ENCODE assay signal across 20 cellular contexts in the genomic region with DNA sequence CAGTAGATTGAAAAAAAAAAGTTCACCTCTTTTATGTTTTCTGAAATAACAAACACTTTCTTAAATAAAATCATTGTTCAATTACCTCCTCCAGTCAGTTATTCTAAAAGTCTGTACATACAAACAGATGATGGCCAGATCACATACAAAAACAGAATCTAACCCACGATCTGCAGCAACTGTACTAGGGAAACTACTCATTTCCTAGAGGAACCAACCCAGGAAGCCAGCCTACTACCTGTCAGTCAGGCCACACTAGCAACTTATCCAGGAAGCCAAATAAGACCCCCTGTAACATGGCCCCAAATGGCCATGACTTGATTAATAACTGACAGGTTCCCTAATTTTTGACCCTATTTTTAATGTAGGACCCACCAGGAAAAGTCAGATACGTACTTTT.
DNase-seq lines count a peak whose midpoint lies in the region; ATAC-seq and TF ChIP-seq lines count a peak whose summit lies in the region.
"Had no signal": no experiment of that assay in that cellular context is flagged by ENCODE, and none has a peak within 500 bp of the region (broad histone marks: within the 10 kb centered on the region; RNA-seq: fewer than 3 reads in every experiment).

No MANE protein-coding gene starts in this region.

- H3K36me3 Mint-ChIP-seq in activated T-helper 2 cell treated with anti-CD3 and anti-CD28 coated beads, Interferon-gamma antibody, Interleukin-2, Interleukin-4, amounts not matched to agents 10 μg/mL and 5 μg/mL and 100 μg/mL, durations not matched to agents 14 hours and 24 hours and 36 hours (ENCODE audit: low read depth) = no peaks in the 10 kb centered on the region
- H3K36me3 Mint-ChIP-seq: CD4-positive, CD25-positive, alpha-beta regulatory T cell; CD8-positive, alpha-beta T cell had no signal

- 0 out of 2 replicates have a peak overlapping the region, but pooled peaks have one; percentile 9 for H3K27ac ChIP-seq in PC-3 (ENCODE audit: low read length)
- no peak overlapping the region for H3K27ac ChIP-seq in spleen
- H3K27ac ChIP-seq: A549 had no signal

- no peaks in the 10 kb centered on the region for H3K27me3 Mint-ChIP-seq in activated T-helper 2 cell treated with anti-CD3 and anti-CD28 coated beads, Interferon-gamma antibody, Interleukin-2, Interleukin-4, amounts not matched to agents 10 μg/mL and 5 μg/mL and 100 μg/mL, durations not matched to agents 14 hours and 24 hours and 36 hours (ENCODE audit: low read depth)
- H3K27me3 Mint-ChIP-seq: CD4-positive, CD25-positive, alpha-beta regulatory T cell had no signal

- H3K27me3 ChIP-seq in PC-3 (ENCODE audit: low read length) (no peaks in the 10 kb centered on the region), spleen (replicated peaks in 1 of 7) (no peaks in the 10 kb centered on the region)

- CTCF ChIA-PET in PC-3 (lab: Charles Lee) = no interaction called here

- no peaks in the 10 kb centered on the region for H4K20me1 ChIP-seq in PC-3 (ENCODE audit: low read length)

- no peak overlapping the region for H2AFZ ChIP-seq in PC-3 (ENCODE audit: low read length)
- H2AFZ ChIP-seq: GM23338 had no signal

- H3K36me3 ChIP-seq in PC-3 (ENCODE audit: low read depth, low read length) (no peaks in the 10 kb centered on the region), spleen (no peaks in the 10 kb centered on the region)

- DNase-seq in GDM1 (lab: John Stamatoyannopoulos, UW) (peak; percentile 21), PC-3 (no peak), dermis blood vessel endothelial cell (peak; percentile 61), AG20443 (ENCODE audit: low spot score) (no peak), spleen (no peak), NCI-H345 (lab: John Stamatoyannopoulos, UW) (no peak)
- DNase-seq in activated T-helper 2 cell treated with anti-CD3 and anti-CD28 coated beads, Interferon-gamma antibody, Interleukin-2, Interleukin-4, amounts not matched to agents 10 μg/mL and 5 μg/mL and 100 μg/mL, durations not matched to agents 14 hours and 24 hours and 36 hours (ENCODE audit: low spot score) = no peak
- DNase-seq: 8988T; ACHN; C1 segment of cervical spinal cord; CD4-positive, CD25-positive, alpha-beta regulatory T cell; CD8-positive, alpha-beta T cell; DMS 273 treated with DMSO at 0.1 percent for 48 hours; DMS79; EL; GF-D8; H9 had no signal

- H3K9ac ChIP-seq in PC-3 (ENCODE audit: low read length) = no peak overlapping the region

- peaks cover 16% of the 10 kb centered on the region for H3K4me1 ChIP-seq in PC-3 (ENCODE audit: insufficient read depth, low read length)
- no peaks in the 10 kb centered on the region for H3K4me1 ChIP-seq in spleen
- H3K4me1 ChIP-seq: A549 had no signal

- TF ChIP-seq CTCF in PC-3 (conservative IDR thresholded peaks at IDR 0.05; ENCODE audit: low read depth, low read length) (no peak), spleen (IDR thresholded peaks at IDR 0.05 in 8 of 11, conservative IDR thresholded peaks at IDR 0.05 in 3 of 11) (no peak)

- H3K27ac Mint-ChIP-seq in activated T-helper 2 cell treated with anti-CD3 and anti-CD28 coated beads, Interferon-gamma antibody, Interleukin-2, Interleukin-4, amounts not matched to agents 10 μg/mL and 5 μg/mL and 100 μg/mL, durations not matched to agents 14 hours and 24 hours and 36 hours = no peak overlapping the region
- H3K27ac Mint-ChIP-seq: CD4-positive, CD25-positive, alpha-beta regulatory T cell; CD8-positive, alpha-beta T cell; GM23338 had no signal

- intact Hi-C loops in PC-3 (cut with micrococcal nuclease) (no loop called here), spleen (cut with DNase I; ENCODE audit: low total_unique reads) (no loop called here)
- intact Hi-C loops in activated T-helper 2 cell treated with anti-CD3 and anti-CD28 coated beads, Interferon-gamma antibody, Interleukin-2, Interleukin-4, amounts not matched to agents 10 μg/mL and 5 μg/mL and 100 μg/mL, durations not matched to agents 14 hours and 24 hours and 36 hours (cut with micrococcal nuclease) = no loop called here

- H3K4me3 ChIP-seq in PC-3 (ENCODE audit: low read length) = no peak overlapping the region
- no peak overlapping the region for H3K4me3 ChIP-seq in spleen
- H3K4me3 ChIP-seq: A549, GM23338 had no signal

- BruUV-seq in PC-3 (replicated peaks; lab: Mats Ljungman, UMichigan) = no TSS peak

- H3K9me3 ChIP-seq in PC-3 (ENCODE audit: low read length) = no peaks in the 10 kb centered on the region
- no peaks in the 10 kb centered on the region for H3K9me3 ChIP-seq in spleen
- H3K9me3 ChIP-seq: A549 had no signal

- no peaks in the 10 kb centered on the region for H3K9me2 ChIP-seq in PC-3 (replicated peaks; ENCODE audit: low read length)

- no peaks in the 10 kb centered on the region for H3K79me2 ChIP-seq in PC-3 (ENCODE audit: low read length)

- H3K4me1 Mint-ChIP-seq in activated T-helper 2 cell treated with anti-CD3 and anti-CD28 coated beads, Interferon-gamma antibody, Interleukin-2, Interleukin-4, amounts not matched to agents 10 μg/mL and 5 μg/mL and 100 μg/mL, durations not matched to agents 14 hours and 24 hours and 36 hours (ENCODE audit: low read depth) = no peaks in the 10 kb centered on the region
- H3K4me1 Mint-ChIP-seq: CD4-positive, CD25-positive, alpha-beta regulatory T cell; GM23338; H9 had no signal

- no peak for ATAC-seq in PC-3
- ATAC-seq: A549; CD8-positive, alpha-beta T cell; GM23338; HCT116 had no signal

- H3K9me3 Mint-ChIP-seq in activated T-helper 2 cell treated with anti-CD3 and anti-CD28 coated beads, Interferon-gamma antibody, Interleukin-2, Interleukin-4, amounts not matched to agents 10 μg/mL and 5 μg/mL and 100 μg/mL, durations not matched to agents 14 hours and 24 hours and 36 hours = no peaks in the 10 kb centered on the region
- H3K9me3 Mint-ChIP-seq: CD8-positive, alpha-beta T cell; H9 had no signal

- no peak for TF ChIP-seq POLR2A in spleen (IDR thresholded peaks at IDR 0.05)

- 29 to 56% (median 43%) methylated on average over 2 of the region's 2 CpGs for WGBS in spleen, 5 donors

- POLR2A ChIA-PET in PC-3 (lab: Charles Lee; ENCODE audit: unreplicated experiment) = no interaction called here

- no peak overlapping the region for H3K4me3 Mint-ChIP-seq in activated T-helper 2 cell treated with anti-CD3 and anti-CD28 coated beads, Interferon-gamma antibody, Interleukin-2, Interleukin-4, amounts not matched to agents 10 μg/mL and 5 μg/mL and 100 μg/mL, durations not matched to agents 14 hours and 24 hours and 36 hours (ENCODE audit: low read depth)
- H3K4me3 Mint-ChIP-seq: CD4-positive, CD25-positive, alpha-beta regulatory T cell; CD8-positive, alpha-beta T cell; GM23338; H9 had no signal

- H3F3A ChIP-seq in PC-3 (ENCODE audit: low read length, unreplicated experiment) = no peaks in the 10 kb centered on the region

- no peak overlapping the region for H3K4me2 ChIP-seq in PC-3 (ENCODE audit: low read length)
- H3K4me2 ChIP-seq: A549, GM23338 had no signal

Comparison
In these comparisons a context has a peak if more than half of its experiments do, and no peak if none do; other contexts are left out.
1. DNase-seq: peak in GDM1 (single experiment) and dermis blood vessel endothelial cell (single experiment); none in PC-3 (single experiment), AG20443 (single experiment), spleen (single experiment), NCI-H345 (single experiment) and activated T-helper 2 cell treated with anti-CD3 and anti-CD28 coated beads, Interferon-gamma antibody, Interleukin-2, Interleukin-4, amounts not matched to agents 10 μg/mL and 5 μg/mL and 100 μg/mL, durations not matched to agents 14 hours and 24 hours and 36 hours (single experiment).